Comparison of ENCODE assay signal across 8 cellular contexts in the genomic region with DNA sequence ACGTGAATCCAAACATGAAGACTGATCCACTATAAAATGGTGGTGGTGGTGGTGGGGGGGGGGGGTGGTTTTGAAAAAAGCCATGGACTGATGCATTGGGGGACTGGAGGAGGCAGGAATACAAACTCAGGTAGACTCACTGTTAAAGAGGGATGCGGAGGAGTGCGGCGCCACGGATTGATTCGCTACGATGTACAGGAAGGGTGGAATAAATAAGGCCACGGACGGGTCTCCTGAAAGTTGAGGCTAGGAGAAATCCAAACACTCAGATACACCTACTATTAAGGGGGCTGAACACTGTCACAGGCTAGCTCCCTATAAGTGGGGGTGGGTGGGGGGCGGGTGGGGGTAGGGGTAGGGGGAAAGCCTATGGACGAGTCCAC. TPM values are rescaled to one million over a fixed set of nuclear protein-coding genes. Genes with fewer than 3 reads are reported as not detected.
DNase-seq lines count a peak whose midpoint lies in the region; TF ChIP-seq lines count a peak whose summit lies in the region.

No MANE protein-coding gene starts in this region.

- H3K36me3 Mint-ChIP-seq in endodermal cell (ENCODE audit: low read depth) (peaks cover 21% of the 10 kb centered on the region), osteocyte (ENCODE audit: unreplicated experiment) (peaks cover 5% of the 10 kb centered on the region)

- H3K27me3 ChIP-seq in NT2/D1 (ENCODE audit: insufficient read depth, insufficient read length) = no peaks in the 10 kb centered on the region
- H3K27me3 ChIP-seq in endodermal cell (ENCODE audit: control insufficient read depth, insufficient read depth, low read length, poor library complexity, severe bottlenecking) = no peaks in the 10 kb centered on the region

- no peaks in the 10 kb centered on the region for H3K27me3 Mint-ChIP-seq in endodermal cell (ENCODE audit: insufficient read depth)
- no peaks in the 10 kb centered on the region for H3K27me3 Mint-ChIP-seq in osteocyte (ENCODE audit: unreplicated experiment)

- H3K36me3 ChIP-seq in NT2/D1 (ENCODE audit: insufficient read depth, insufficient read length, low read length) (peaks cover 48% of the 10 kb centered on the region), endodermal cell (ENCODE audit: control insufficient read depth, insufficient read depth, low read length) (peaks cover 10% of the 10 kb centered on the region)

- peak overlapping the region; percentile 97 for H3K9ac ChIP-seq in NT2/D1 (ENCODE audit: insufficient read length, low read depth)
- peak overlapping the region; percentile 11 for H3K9ac ChIP-seq in endodermal cell (ENCODE audit: extremely low read depth, low read length, poor library complexity, severe bottlenecking)

- peak overlapping the region; percentile 71 for H3K4me3 Mint-ChIP-seq in endodermal cell
- peak overlapping the region; percentile 78 for H3K4me3 Mint-ChIP-seq in osteocyte (ENCODE audit: unreplicated experiment)

- no peak overlapping the region for H3K27ac Mint-ChIP-seq in endodermal cell
- H3K27ac Mint-ChIP-seq in osteocyte (ENCODE audit: unreplicated experiment) = no peak overlapping the region

- H3K4me1 ChIP-seq in NT2/D1 (ENCODE audit: insufficient read depth, insufficient read length) (peaks cover 11% of the 10 kb centered on the region), endodermal cell (ENCODE audit: control insufficient read depth, insufficient read depth, low read length) (no peaks in the 10 kb centered on the region)

- peak overlapping the region; percentile 86 for H3K4me3 ChIP-seq in NT2/D1 (ENCODE audit: insufficient read length, low read depth)
- peak overlapping the region; percentile 76 for H3K4me3 ChIP-seq in endodermal cell (ENCODE audit: low read length)

- DNase-seq in COLO668 (lab: John Stamatoyannopoulos, UW; ENCODE audit: unreplicated experiment) (peak; percentile 12), NT2/D1 (ENCODE audit: low read depth, low spot score) (no peak), endodermal cell (no peak), osteocyte (ENCODE audit: extremely low spot score, unreplicated experiment) (peak; percentile 42), NOMO-1 treated with DMSO at 0.1 percent for 48 hours (lab: John Stamatoyannopoulos, UW; ENCODE audit: unreplicated experiment) (no peak), midbrain (lab: John Stamatoyannopoulos, UW) (no peak), epidermal melanocyte (ENCODE audit: insufficient read length, low spot score) (no peak), SKM-1 (lab: John Stamatoyannopoulos, UW; ENCODE audit: unreplicated experiment) (no peak)

- WGBS in endodermal cell (ENCODE audit: insufficient coverage in 1 of 2, insufficient read length in 1 of 2), 2 experiments = 0% methylated on average over 3 of the region's 11 CpGs; no CpG with 5 or more reads in 1 of the 2 experiments

- TF ChIP-seq CTCF in endodermal cell (conservative IDR thresholded peaks at IDR 0.05) (no peak), osteocyte (IDR thresholded peaks at IDR 0.05) (no peak)

- peaks cover 13% of the 10 kb centered on the region for H3K4me1 Mint-ChIP-seq in endodermal cell
- peaks cover 19% of the 10 kb centered on the region for H3K4me1 Mint-ChIP-seq in osteocyte (ENCODE audit: unreplicated experiment)

- H3K9me3 ChIP-seq in NT2/D1 (ENCODE audit: insufficient read depth, low read length) = no peaks in the 10 kb centered on the region
- no peaks in the 10 kb centered on the region for H3K9me3 ChIP-seq in endodermal cell (ENCODE audit: control insufficient read depth, low read length)

- no peak overlapping the region for H3K27ac ChIP-seq in endodermal cell (ENCODE audit: low read depth, low read length)

- H3K9me3 Mint-ChIP-seq in endodermal cell = peaks cover 70% of the 10 kb centered on the region
- H3K9me3 Mint-ChIP-seq in osteocyte (ENCODE audit: unreplicated experiment) = peaks cover 5% of the 10 kb centered on the region

RNA-seq across cellular contexts. Expression of gene ELK1, which starts 0.6 kb away (rescaled TPM):
- total RNA-seq in endodermal cell (10 to 100 TPM; 30.8 to 37.0 TPM), osteocyte (40.9 and 41.5 TPM in 2 replicates)
- polyA plus RNA-seq in endodermal cell (2013, experiment 1 of 2) = 19.5 TPM
- polyA plus RNA-seq in endodermal cell (2013, experiment 2 of 2) = 19.4 TPM

RNA-seq across cellular contexts. Expression of gene UXT, which starts 9.2 kb away (rescaled TPM):
- total RNA-seq in endodermal cell (10 to 100 TPM; 83.7 to 99.9 TPM), osteocyte (69.6 and 77.7 TPM in 2 replicates)
- polyA plus RNA-seq in endodermal cell (2013, experiment 1 of 2) = 121 TPM
- 110 TPM for polyA plus RNA-seq in endodermal cell (2013, experiment 2 of 2)

RNA-seq across cellular contexts. Expression of gene CFP, which starts 20.0 kb away (rescaled TPM):
- total RNA-seq in endodermal cell (1 to 10 TPM; 3.2 to 4.6 TPM), osteocyte (0.57 and 0.97 TPM in 2 replicates)
- 0.75 TPM for polyA plus RNA-seq in endodermal cell (2013, experiment 1 of 2)
- polyA plus RNA-seq in endodermal cell (2013, experiment 2 of 2) = 0.58 TPM

RNA-seq across cellular contexts. Expression of gene SYN1, which starts 30.1 kb away (rescaled TPM):
- total RNA-seq in endodermal cell (1 to 10 TPM; 4.9 to 5.3 TPM), osteocyte (0.71 and 1.9 TPM in 2 replicates)
- 5.5 TPM for polyA plus RNA-seq in endodermal cell (2013, experiment 1 of 2)
- polyA plus RNA-seq in endodermal cell (2013, experiment 2 of 2) = 4.5 TPM

Comparison
In these comparisons a context has a peak if more than half of its experiments do, and no peak if none do; other contexts are left out.
1. DNase-seq: peak in COLO668 (single experiment) and osteocyte (single experiment); none in NT2/D1 (single experiment), endodermal cell (single experiment), NOMO-1 treated with DMSO at 0.1 percent for 48 hours (single experiment), midbrain (single experiment), epidermal melanocyte (single experiment) and SKM-1 (single experiment).